ENCODE assay signal across 1 cellular context in genomic region chr16:20259549-20259948, GRCh38.
TF ChIP-seq lines count a peak whose summit lies in the region.

No MANE protein-coding gene starts in this region.

TF ChIP-seq in GM23338, 12 proteins besides CTCF, POLR2A, EP300 and RAD21 (continued from another document):
- TF ChIP-seq, protein P1, sequence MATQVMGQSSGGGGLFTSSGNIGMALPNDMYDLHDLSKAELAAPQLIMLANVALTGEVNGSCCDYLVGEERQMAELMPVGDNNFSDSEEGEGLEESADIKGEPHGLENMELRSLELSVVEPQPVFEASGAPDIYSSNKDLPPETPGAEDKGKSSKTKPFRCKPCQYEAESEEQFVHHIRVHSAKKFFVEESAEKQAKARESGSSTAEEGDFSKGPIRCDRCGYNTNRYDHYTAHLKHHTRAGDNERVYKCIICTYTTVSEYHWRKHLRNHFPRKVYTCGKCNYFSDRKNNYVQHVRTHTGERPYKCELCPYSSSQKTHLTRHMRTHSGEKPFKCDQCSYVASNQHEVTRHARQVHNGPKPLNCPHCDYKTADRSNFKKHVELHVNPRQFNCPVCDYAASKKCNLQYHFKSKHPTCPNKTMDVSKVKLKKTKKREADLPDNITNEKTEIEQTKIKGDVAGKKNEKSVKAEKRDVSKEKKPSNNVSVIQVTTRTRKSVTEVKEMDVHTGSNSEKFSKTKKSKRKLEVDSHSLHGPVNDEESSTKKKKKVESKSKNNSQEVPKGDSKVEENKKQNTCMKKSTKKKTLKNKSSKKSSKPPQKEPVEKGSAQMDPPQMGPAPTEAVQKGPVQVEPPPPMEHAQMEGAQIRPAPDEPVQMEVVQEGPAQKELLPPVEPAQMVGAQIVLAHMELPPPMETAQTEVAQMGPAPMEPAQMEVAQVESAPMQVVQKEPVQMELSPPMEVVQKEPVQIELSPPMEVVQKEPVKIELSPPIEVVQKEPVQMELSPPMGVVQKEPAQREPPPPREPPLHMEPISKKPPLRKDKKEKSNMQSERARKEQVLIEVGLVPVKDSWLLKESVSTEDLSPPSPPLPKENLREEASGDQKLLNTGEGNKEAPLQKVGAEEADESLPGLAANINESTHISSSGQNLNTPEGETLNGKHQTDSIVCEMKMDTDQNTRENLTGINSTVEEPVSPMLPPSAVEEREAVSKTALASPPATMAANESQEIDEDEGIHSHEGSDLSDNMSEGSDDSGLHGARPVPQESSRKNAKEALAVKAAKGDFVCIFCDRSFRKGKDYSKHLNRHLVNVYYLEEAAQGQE (IDR thresholded peaks at IDR 0.05; ENCODE audit: unreplicated experiment): no peak
- no peak for TF ChIP-seq NANOG (IDR thresholded peaks at IDR 0.05; ENCODE audit: borderline replicate concordance)
- no peak for TF ChIP-seq JUNB (IDR thresholded peaks at IDR 0.05; ENCODE audit: unreplicated experiment)
- TF ChIP-seq EZH2phosphoT487 (IDR thresholded peaks at IDR 0.05; ENCODE audit: unreplicated experiment): no peak
- TF ChIP-seq EZH2 (IDR thresholded peaks at IDR 0.05; ENCODE audit: low read depth, unreplicated experiment): no peak
- no peak for TF ChIP-seq ZNF331 (CRISPR knock-in tag; IDR thresholded peaks at IDR 0.05; ENCODE audit: low read depth)
